In the genomic region with DNA sequence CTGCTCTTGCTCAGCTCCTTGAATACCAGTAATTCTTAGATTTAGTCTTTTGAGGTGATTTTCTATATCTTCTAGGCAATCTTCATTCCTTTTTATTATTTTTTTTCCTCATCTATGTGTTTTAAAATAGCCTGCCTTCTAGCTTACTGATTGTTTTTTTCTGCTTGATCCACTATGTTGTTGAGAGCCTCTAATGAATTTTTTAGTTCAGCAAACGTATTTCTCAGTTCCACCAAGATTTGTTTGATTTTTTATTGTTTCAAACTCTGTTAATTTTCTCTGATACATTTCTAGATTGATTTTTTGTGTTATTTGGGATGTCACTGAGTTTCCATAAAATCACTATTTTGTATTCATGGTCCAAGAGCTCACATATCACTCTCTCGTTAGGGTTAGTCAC, we compare ENCODE assay signal across 21 cellular contexts.
"Had no signal": no experiment of that assay in that cellular context is flagged by ENCODE, and none has a peak within 500 bp of the region (broad histone marks: within the 10 kb centered on the region; RNA-seq: fewer than 3 reads in every experiment).

No MANE protein-coding gene starts in this region.

- H3K27ac ChIP-seq: KMS-11, RWPE1, SJCRH30, SK-N-MC had no signal

- H3K36me3 ChIP-seq: SJCRH30 had no signal

- H3K9ac ChIP-seq: KMS-11 had no signal

- H3K4me1 ChIP-seq: SJCRH30 had no signal

- H3K4me3 ChIP-seq: SJCRH30, SK-N-MC had no signal

- FAIRE-seq: RCC 7860 had no signal

- DNase-seq: IMR-90, Kasumi-1, MM.1S, NCI-H1092 treated with DMSO at 0.1 percent for 48 hours, NCI-H1436, NCI-H187, NCI-H2029, NCI-H2081 treated with DMSO at 0.1 percent for 48 hours, NCI-H2171, NCI-H226, NCI-H446, NCI-H510A, NCI-H524 treated with DMSO at 0.1 percent for 48 hours, NCI-H69, NCI-H774, SHP77, SJCRH30 had no signal

- H3K9me3 ChIP-seq: SJCRH30 had no signal

- H3K27me3 ChIP-seq: SJCRH30 had no signal

- H3K4me2 ChIP-seq: KMS-11 had no signal
